Comparison of ENCODE assay signal across 8 cellular contexts in genomic region chr5:36414869-36415282, GRCh38.
DNase-seq lines count a peak whose midpoint lies in the region; ATAC-seq, FAIRE-seq and TF ChIP-seq lines count a peak whose summit lies in the region.

No MANE protein-coding gene starts in this region.

- no peak overlapping the region for H2AFZ ChIP-seq in PC-3 (ENCODE audit: low read length)

- H3K9ac ChIP-seq in PC-3 (ENCODE audit: low read length), result no peak overlapping the region

- peak; percentile 96 for FAIRE-seq in A204.1 (lab: Jason Lieb, UNC)

- H3K27ac ChIP-seq in PC-3 (ENCODE audit: low read length), result no peak overlapping the region

- intact Hi-C loops in PC-3 (cut with micrococcal nuclease) (loop anchor here (1.0 to 5.0 kb wide), 4 partner anchors 47 to 281 kb away; partner anchors contain the start of gene SLC1A3), posterior vena cava (cut with DNase I) (loop anchor here (5.0 kb wide), 2 partner anchors 87 to 277 kb away; no protein-coding TSS in a partner anchor)

- CTCF ChIA-PET in PC-3 (lab: Charles Lee), result interaction anchor here (0.6 to 1.6 kb wide), 13 partner anchors 16 to 281 kb away, joined by 3 to 31 read pairs (median 5); no protein-coding TSS in a partner anchor

- H3K36me3 ChIP-seq in PC-3 (ENCODE audit: low read depth, low read length), result no peaks in the 10 kb centered on the region

- H3K27me3 ChIP-seq in PC-3 (ENCODE audit: low read length), result no peaks in the 10 kb centered on the region

- no peaks in the 10 kb centered on the region for H3K9me3 ChIP-seq in PC-3 (ENCODE audit: low read length)

- H3K4me1 ChIP-seq in PC-3 (ENCODE audit: insufficient read depth, low read length), result peaks cover 30% of the 10 kb centered on the region

- peak; percentile 73 for TF ChIP-seq CTCF in PC-3 (conservative IDR thresholded peaks at IDR 0.05; ENCODE audit: low read depth, low read length)
- TF ChIP-seq CTCF in fibroblast of pulmonary artery (IDR thresholded peaks at IDR 0.05; ENCODE audit: low read length, missing control alignments), result peak; percentile 46

- ATAC-seq in PC-3 (peak; percentile 70), GM18873 (IDR thresholded peaks at IDR 0.05; ENCODE audit: low FRiP score, unreplicated experiment) (no peak)

- DNase-seq in H4 (ENCODE audit: low spot score), result peak; percentile 68
- peak; percentile 88 for DNase-seq in PC-3
- DNase-seq in fibroblast of pulmonary artery (ENCODE audit: low read depth), result peak; percentile 73
- DNase-seq in renal cortical epithelial cell (ENCODE audit: low read depth), result peak; percentile 82
- DNase-seq in activated naive CD4-positive, alpha-beta T cell (lab: John Stamatoyannopoulos, UW), result no peak
- DNase-seq in posterior vena cava (ENCODE audit: low spot score), result no peak

- no peaks in the 10 kb centered on the region for H3F3A ChIP-seq in PC-3 (ENCODE audit: low read length, unreplicated experiment)

- H4K20me1 ChIP-seq in PC-3 (ENCODE audit: low read length), result no peaks in the 10 kb centered on the region

- H3K4me2 ChIP-seq in PC-3 (ENCODE audit: low read length), result 0 out of 2 replicates have a peak overlapping the region, but pooled peaks have one; percentile 7

- POLR2A ChIA-PET in PC-3 (lab: Charles Lee; ENCODE audit: unreplicated experiment), result no interaction called here

- no TSS peak for BruUV-seq in PC-3 (replicated peaks; lab: Mats Ljungman, UMichigan)

- H3K9me2 ChIP-seq in PC-3 (replicated peaks; ENCODE audit: low read length), result no peaks in the 10 kb centered on the region

- no peaks in the 10 kb centered on the region for H3K79me2 ChIP-seq in PC-3 (ENCODE audit: low read length)

- H3K4me3 ChIP-seq in PC-3 (ENCODE audit: low read length) (no peak overlapping the region), fibroblast of pulmonary artery (replicated peaks; ENCODE audit: low read depth, low read length) (no peak overlapping the region)

Comparison
In these comparisons a context has a peak if more than half of its experiments do, and no peak if none do; other contexts are left out.
1. DNase-seq: peak in H4 (single experiment), PC-3 (single experiment), fibroblast of pulmonary artery (single experiment) and renal cortical epithelial cell (single experiment); none in activated naive CD4-positive, alpha-beta T cell (0 of 4) and posterior vena cava (single experiment).